Comparison of ENCODE assay signal across 12 cellular contexts in the genomic region with DNA sequence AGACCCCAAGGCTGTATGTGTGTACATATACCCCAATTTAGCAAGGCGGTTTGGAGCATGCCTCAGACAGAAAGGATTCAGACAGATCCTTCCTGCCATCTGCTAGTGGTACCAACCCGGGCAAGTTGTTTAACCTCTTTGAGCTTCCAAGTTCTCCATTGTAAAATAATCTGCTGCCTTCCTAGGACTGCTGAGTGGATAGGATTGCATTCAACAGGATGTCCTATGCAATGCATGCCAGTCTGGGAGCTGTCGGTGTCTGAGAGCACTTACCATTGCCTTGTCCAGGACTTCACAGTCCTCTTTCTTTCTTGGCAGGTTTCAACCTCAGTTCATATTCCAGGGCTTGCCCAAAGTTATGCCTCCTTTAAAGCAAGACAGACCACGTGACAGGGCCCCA. TPM values are rescaled to one million over a fixed set of nuclear protein-coding genes. Genes with fewer than 3 reads are reported as not detected.
A peak's percentile ranks its signal among the peaks of the same experiment; 100 is the strongest.
DNase-seq lines count a peak whose midpoint lies in the region; ATAC-seq, FAIRE-seq and TF ChIP-seq lines count a peak whose summit lies in the region.
"Had no signal": no experiment of that assay in that cellular context is flagged by ENCODE, and none has a peak within 500 bp of the region (broad histone marks: within the 10 kb centered on the region; RNA-seq: fewer than 3 reads in every experiment).

No MANE protein-coding gene starts in this region.

- no peaks in the 10 kb centered on the region for H3K9me1 ChIP-seq in keratinocyte (ENCODE audit: control insufficient read depth, extremely low read depth, insufficient read depth, low read length)

- H3K9me3 ChIP-seq in HUES6 (ENCODE audit: control insufficient read depth, insufficient read depth, low read depth, low read length): peaks cover 5% of the 10 kb centered on the region; the same call in 1 of the 2 replicates
- H3K9me3 ChIP-seq in keratinocyte (ENCODE audit: control insufficient read depth, low read depth, low read length): no peaks in the 10 kb centered on the region
- no peaks in the 10 kb centered on the region for H3K9me3 ChIP-seq in stomach smooth muscle (ENCODE audit: control insufficient read depth in 2 of 2, low read length in 2 of 2)
- H3K9me3 ChIP-seq: colonic mucosa had no signal

- peak overlapping the region; percentile 69; the same call in 1 of the 2 replicates for H3K4me3 ChIP-seq in HUES6 (ENCODE audit: low read depth, low read length)
- H3K4me3 ChIP-seq in choroid plexus epithelial cell (ENCODE audit: low read depth, low read length): peak overlapping the region; percentile 3
- H3K4me3 ChIP-seq in keratinocyte (ENCODE audit: control insufficient read depth in 2 of 3, extremely low read depth in 1 of 3, insufficient read depth in 2 of 3, low read depth in 1 of 3, low read length in 3 of 3): peak overlapping the region; percentile 68 to 83 (median 82)
- peak overlapping the region in 1 of 2 donors; percentile 77 for H3K4me3 ChIP-seq in stomach smooth muscle (ENCODE audit: low read length in 2 of 2)

- dilution Hi-C loops in keratinocyte (cut with MboI; ENCODE audit: extremely low pct_ligation_motif_present, low sequenced_read_pairs): no loop called here

- peak overlapping the region; percentile 51 for H3K9ac ChIP-seq in HUES6 (ENCODE audit: low read length)
- peak overlapping the region; percentile 89 for H3K9ac ChIP-seq in keratinocyte (ENCODE audit: control insufficient read depth, extremely low read depth, insufficient read depth, low read length)
- H3K9ac ChIP-seq in stomach smooth muscle (ENCODE audit: low read length in 2 of 2): no peak overlapping the region

- no peak for FAIRE-seq in keratinocyte (lab: Jason Lieb, UNC)

- H3K4me1 Mint-ChIP-seq in activated naive CD8-positive, alpha-beta T cell treated with anti-CD3 and anti-CD28 coated beads, Interleukin-2, amount 50 U/mL, for 24 hours: peaks cover 4% of the 10 kb centered on the region
- H3K4me1 Mint-ChIP-seq: activated naive CD4-positive, alpha-beta T cell treated with anti-CD3 and anti-CD28 coated beads, Interleukin-2, amount 10 ng/mL, durations not matched to agents 7 days and 5 days had no signal

- no peak for TF ChIP-seq CTCF in choroid plexus epithelial cell (conservative IDR thresholded peaks at IDR 0.05; ENCODE audit: low read depth, low read length)
- no peak for TF ChIP-seq CTCF in keratinocyte (optimal IDR thresholded peaks at IDR 0.05 in 1 of 3, IDR thresholded peaks at IDR 0.05 in 1 of 3, conservative IDR thresholded peaks at IDR 0.05 in 1 of 3; ENCODE audit: extremely low read depth in 1 of 3, insufficient read depth in 2 of 3, low read length in 3 of 3)

- no peak overlapping the region for H3K27ac Mint-ChIP-seq in activated naive CD8-positive, alpha-beta T cell treated with anti-CD3 and anti-CD28 coated beads, Interleukin-2, amount 50 U/mL, for 24 hours
- H3K27ac Mint-ChIP-seq: activated naive CD4-positive, alpha-beta T cell treated with anti-CD3 and anti-CD28 coated beads, Interleukin-2, amount 10 ng/mL, durations not matched to agents 7 days and 5 days; CD8-positive, alpha-beta T cell; stimulated activated naive CD8-positive, alpha-beta T cell treated with anti-CD3 and anti-CD28 coated beads, Interleukin-15, amount 100 ng/mL, for 72 hours had no signal

- H3K36me3 ChIP-seq in HUES6 (ENCODE audit: control insufficient read depth, insufficient read depth, low read length) (no peaks in the 10 kb centered on the region), keratinocyte (ENCODE audit: control insufficient read depth in 2 of 2, extremely low read depth in 1 of 2, insufficient read depth in 2 of 2, low read length in 2 of 2) (peaks cover 0 to 9% of the 10 kb centered on the region in 2 experiments), stomach smooth muscle (ENCODE audit: control insufficient read depth in 2 of 2, insufficient read depth in 2 of 2, low read length in 2 of 2) (no peaks in the 10 kb centered on the region)
- H3K36me3 ChIP-seq: colonic mucosa had no signal

- no peak overlapping the region for H3K4me3 Mint-ChIP-seq in activated naive CD8-positive, alpha-beta T cell treated with anti-CD3 and anti-CD28 coated beads, Interleukin-2, amount 50 U/mL, for 24 hours
- H3K4me3 Mint-ChIP-seq: activated naive CD4-positive, alpha-beta T cell treated with anti-CD3 and anti-CD28 coated beads, Interleukin-2, amount 10 ng/mL, durations not matched to agents 7 days and 5 days; CD8-positive, alpha-beta T cell; stimulated activated naive CD8-positive, alpha-beta T cell treated with anti-CD3 and anti-CD28 coated beads, Interleukin-15, amount 100 ng/mL, for 72 hours had no signal

- ATAC-seq in HG03432 (IDR thresholded peaks at IDR 0.05; ENCODE audit: unreplicated experiment): no peak
- no peak for ATAC-seq in GM21528 (IDR thresholded peaks at IDR 0.05; ENCODE audit: low FRiP score, unreplicated experiment)
- ATAC-seq in activated naive CD8-positive, alpha-beta T cell treated with anti-CD3 and anti-CD28 coated beads, Interleukin-2, amount 50 U/mL, for 24 hours: no peak
- ATAC-seq: CD8-positive, alpha-beta T cell; stimulated activated naive CD8-positive, alpha-beta T cell treated with anti-CD3 and anti-CD28 coated beads, Interleukin-15, amount 100 ng/mL, for 72 hours had no signal

- H3K27me3 Mint-ChIP-seq in activated naive CD8-positive, alpha-beta T cell treated with anti-CD3 and anti-CD28 coated beads, Interleukin-2, amount 50 U/mL, for 24 hours: peaks cover 52% of the 10 kb centered on the region

- H3K27ac ChIP-seq in HUES6 (ENCODE audit: low read depth, low read length) (peak overlapping the region; percentile 72; the same call in 1 of the 2 replicates), keratinocyte (ENCODE audit: control insufficient read depth, insufficient read depth, low read length) (peak overlapping the region; percentile 98), stomach smooth muscle (ENCODE audit: low read length) (peak overlapping the region; percentile 31)
- H3K27ac ChIP-seq: colonic mucosa had no signal

- H4K20me1 ChIP-seq in keratinocyte (ENCODE audit: control insufficient read depth, extremely low read depth, insufficient read depth, low read length): no peaks in the 10 kb centered on the region

- H3K27me3 ChIP-seq in HUES6 (ENCODE audit: control insufficient read depth, insufficient read depth, low read length): peaks cover 56% of the 10 kb centered on the region
- H3K27me3 ChIP-seq in keratinocyte (ENCODE audit: control insufficient read depth, extremely low read depth, insufficient read depth, low read length): no peaks in the 10 kb centered on the region
- H3K27me3 ChIP-seq in stomach smooth muscle (ENCODE audit: control insufficient read depth in 1 of 2, insufficient read depth in 2 of 2, low read length in 2 of 2): peaks cover 5 to 12% of the 10 kb centered on the region in 2 donors

- DNase-seq in choroid plexus epithelial cell (ENCODE audit: low read depth) (no peak), keratinocyte (ENCODE audit: low read depth, low spot score) (no peak), NCI-H82 (lab: John Stamatoyannopoulos, UW) (no peak)
- no peak for DNase-seq in activated naive CD8-positive, alpha-beta T cell treated with anti-CD3 and anti-CD28 coated beads, Interleukin-2, amount 50 U/mL, for 24 hours
- DNase-seq: activated naive CD4-positive, alpha-beta T cell treated with anti-CD3 and anti-CD28 coated beads, Interleukin-2, amount 10 ng/mL, durations not matched to agents 7 days and 5 days; CD8-positive, alpha-beta T cell; colonic mucosa; stimulated activated naive CD8-positive, alpha-beta T cell treated with anti-CD3 and anti-CD28 coated beads, Interleukin-15, amount 100 ng/mL, for 72 hours had no signal

- H2AFZ ChIP-seq in keratinocyte (ENCODE audit: control insufficient read depth, low read length): no peak overlapping the region

- H3K4me1 ChIP-seq in HUES6 (ENCODE audit: control insufficient read depth, insufficient read depth, low read length): peaks cover 31% of the 10 kb centered on the region
- H3K4me1 ChIP-seq in keratinocyte (ENCODE audit: control insufficient read depth, extremely low read depth, insufficient read depth, low read length): peaks cover 59% of the 10 kb centered on the region
- H3K4me1 ChIP-seq in stomach smooth muscle (ENCODE audit: control insufficient read depth, insufficient read depth, low read length): peaks cover 30% of the 10 kb centered on the region

- H3K79me2 ChIP-seq in keratinocyte (ENCODE audit: control insufficient read depth, insufficient read depth, low read length): peaks cover 45% of the 10 kb centered on the region

- H3K4me2 ChIP-seq in keratinocyte (ENCODE audit: control insufficient read depth, extremely low read depth, insufficient read depth, low read depth, low read length): peak overlapping the region; percentile 100

- H3K9me3 Mint-ChIP-seq in activated naive CD8-positive, alpha-beta T cell treated with anti-CD3 and anti-CD28 coated beads, Interleukin-2, amount 50 U/mL, for 24 hours: no peaks in the 10 kb centered on the region
- H3K9me3 Mint-ChIP-seq: activated naive CD4-positive, alpha-beta T cell treated with anti-CD3 and anti-CD28 coated beads, Interleukin-2, amount 10 ng/mL, durations not matched to agents 7 days and 5 days; CD8-positive, alpha-beta T cell; stimulated activated naive CD8-positive, alpha-beta T cell treated with anti-CD3 and anti-CD28 coated beads, Interleukin-15, amount 100 ng/mL, for 72 hours had no signal

- no peaks in the 10 kb centered on the region for H3K36me3 Mint-ChIP-seq in activated naive CD8-positive, alpha-beta T cell treated with anti-CD3 and anti-CD28 coated beads, Interleukin-2, amount 50 U/mL, for 24 hours (ENCODE audit: low read depth)
- H3K36me3 Mint-ChIP-seq: activated naive CD4-positive, alpha-beta T cell treated with anti-CD3 and anti-CD28 coated beads, Interleukin-2, amount 10 ng/mL, durations not matched to agents 7 days and 5 days; CD8-positive, alpha-beta T cell had no signal

RNA-seq across cellular contexts. Expression of a gene that starts 2.0 kb away (rescaled TPM):
- polyA plus RNA-seq in keratinocyte: 111 to 137 TPM (median 116 TPM) in 3 replicates
- 82.1 TPM for polyA plus RNA-seq in keratinocyte (2011; ENCODE audit: low read depth)
- 53.8 and 54.0 TPM in 2 replicates for polyA plus RNA-seq in keratinocyte (2011; cell fraction: cytosol; rRNA removed)
- 150 and 170 TPM in 2 replicates for polyA plus RNA-seq in keratinocyte (2011; cell fraction: nucleus; rRNA removed)
- polyA plus RNA-seq in keratinocyte (2012; ENCODE audit: low replicate concordance): 29.1 and 86.4 TPM in 2 replicates
- polyA minus RNA-seq in keratinocyte: 137 to 178 TPM (median 152 TPM) in 3 replicates
- polyA minus RNA-seq in keratinocyte (2011; cell fraction: cytosol; rRNA and poly(A)+ RNA removed): 77.5 TPM
- 172 and 448 TPM in 2 replicates for polyA minus RNA-seq in keratinocyte (2011; cell fraction: nucleus; rRNA and poly(A)+ RNA removed)

Comparison
In these comparisons a context has a peak if more than half of its experiments do, and no peak if none do; other contexts are left out.
1. H3K27ac ChIP-seq: peak in every context shown above with its lines; median percentile 98 in keratinocyte; 72 in HUES6; 31 in stomach smooth muscle.
2. H3K9ac ChIP-seq: peak in HUES6 (single experiment) and keratinocyte (single experiment); none in stomach smooth muscle (0 of 2).